In genomic region chr19:1884291-1884718, GRCh38 we compare ENCODE assay signal across 8 cellular contexts. TPM values are rescaled to one million over a fixed set of nuclear protein-coding genes. Genes with fewer than 3 reads are reported as not detected.
DNase-seq lines count a peak whose midpoint lies in the region; ATAC-seq and TF ChIP-seq lines count a peak whose summit lies in the region.

No MANE protein-coding gene starts in this region.

- H3K27me3 ChIP-seq in Panc1 (ENCODE audit: control insufficient read depth, insufficient read depth, low read length) = no peaks in the 10 kb centered on the region
- H3K27me3 ChIP-seq in colonic mucosa = no peaks in the 10 kb centered on the region

- peak overlapping the region; percentile 77 for H3K27ac ChIP-seq in Panc1 (ENCODE audit: low read length)
- H3K27ac ChIP-seq in colonic mucosa = peak overlapping the region; percentile 82

- no peaks in the 10 kb centered on the region for H3K27me3 Mint-ChIP-seq in natural killer cell treated with Interleukin-12 subunit alpha and Interleukin-12 subunit beta and Interleukin-15 and Interleukin-18, amount 100 ng/mL, for 72 hours

- CTCF ChIA-PET in Panc1 (lab: Charles Lee) = no interaction called here

- DNase-seq in CD1c-positive myeloid dendritic cell (ENCODE audit: extremely low spot score) (peak; percentile 10), Panc1 (ENCODE audit: low read depth, low spot score) (no peak), colonic mucosa (peak; percentile 57), mucosa of gallbladder (ENCODE audit: low spot score) (no peak), DMS 273 treated with DMSO at 0.1 percent for 48 hours (lab: John Stamatoyannopoulos, UW) (no peak), GM19240 (ENCODE audit: insufficient read length, low spot score) (no peak)
- no peak for DNase-seq in natural killer cell treated with Interleukin-12 subunit alpha and Interleukin-12 subunit beta and Interleukin-15 and Interleukin-18, amount 100 ng/mL, for 72 hours (ENCODE audit: low spot score)

- peaks cover 28 to 35% of the 10 kb centered on the region in 2 donors for H3K4me1 Mint-ChIP-seq in natural killer cell treated with Interleukin-12 subunit alpha and Interleukin-12 subunit beta and Interleukin-15 and Interleukin-18, amount 100 ng/mL, for 72 hours (ENCODE audit: low read depth in 2 of 2)

- intact Hi-C loops in Panc1 (cut with micrococcal nuclease; ENCODE audit: unreplicated experiment) (no loop called here), colonic mucosa (cut with DNase I) (no loop called here)

- peak overlapping the region; percentile 94 to 100 for H3K27ac Mint-ChIP-seq in natural killer cell treated with Interleukin-12 subunit alpha and Interleukin-12 subunit beta and Interleukin-15 and Interleukin-18, amount 100 ng/mL, for 72 hours

- no peak for TF ChIP-seq CTCF in Panc1 (IDR thresholded peaks at IDR 0.05)
- TF ChIP-seq CTCF in colonic mucosa (IDR thresholded peaks at IDR 0.05) = no peak

- in situ Hi-C loops in Panc1 (cut with HindIII; ENCODE audit: low pct_unique_long_range_greater_than_20kb, low sequenced_read_pairs) = no loop called here

- H3K9me3 ChIP-seq in Panc1 (ENCODE audit: control insufficient read depth, insufficient read depth, low read depth, low read length) (no peaks in the 10 kb centered on the region), colonic mucosa (no peaks in the 10 kb centered on the region)

- peaks cover 12% of the 10 kb centered on the region for H3K36me3 Mint-ChIP-seq in natural killer cell treated with Interleukin-12 subunit alpha and Interleukin-12 subunit beta and Interleukin-15 and Interleukin-18, amount 100 ng/mL, for 72 hours

- H3K36me3 ChIP-seq in Panc1 (ENCODE audit: control insufficient read depth, insufficient read depth, low read length) (peaks cover 4% of the 10 kb centered on the region; the same call in 1 of the 2 replicates), colonic mucosa (no peaks in the 10 kb centered on the region)

- ATAC-seq in Panc1 (no peak), GM21423 (IDR thresholded peaks at IDR 0.05; ENCODE audit: unreplicated experiment) (no peak)
- no peak for ATAC-seq in natural killer cell treated with Interleukin-12 subunit alpha and Interleukin-12 subunit beta and Interleukin-15 and Interleukin-18, amount 100 ng/mL, for 72 hours

- H3K4me1 ChIP-seq in Panc1 (ENCODE audit: control insufficient read depth, insufficient read depth, low read length) = peaks cover 22% of the 10 kb centered on the region
- H3K4me1 ChIP-seq in colonic mucosa = peaks cover 10% of the 10 kb centered on the region

- H3K4me3 Mint-ChIP-seq in natural killer cell treated with Interleukin-12 subunit alpha and Interleukin-12 subunit beta and Interleukin-15 and Interleukin-18, amount 100 ng/mL, for 72 hours = peak overlapping the region; percentile 98

- H3K9me3 Mint-ChIP-seq in natural killer cell treated with Interleukin-12 subunit alpha and Interleukin-12 subunit beta and Interleukin-15 and Interleukin-18, amount 100 ng/mL, for 72 hours = no peaks in the 10 kb centered on the region

- H3K4me3 ChIP-seq in Panc1 (ENCODE audit: low read depth in 2 of 2, low read length in 2 of 2) (peak overlapping the region; percentile 76 to 82), colonic mucosa (peak overlapping the region; percentile 95)

- no TSS peak for BruUV-seq in Panc1 (replicated peaks; lab: Mats Ljungman, UMichigan)

- POLR2A ChIA-PET in Panc1 (lab: Charles Lee) = no interaction called here

- peak overlapping the region; percentile 94 to 95 for H3K9ac ChIP-seq in colonic mucosa (ENCODE audit: low read depth in 2 of 2, low read length in 2 of 2)

RNA-seq across cellular contexts. Expression of gene ABHD17A, which starts 1.0 kb away (rescaled TPM):
- 57.1 TPM for total RNA-seq in Panc1 (2021; ENCODE audit: unreplicated experiment)
- polyA plus RNA-seq in Panc1 (2012; ENCODE audit: insufficient read length) = 92.3 TPM
- total RNA-seq in colonic mucosa = 10 to 100 TPM; 53.3 to 78.5 TPM
- 100 to 1,000 TPM; 127 to 132 TPM for total RNA-seq in natural killer cell treated with Interleukin-12 subunit alpha and Interleukin-12 subunit beta and Interleukin-15 and Interleukin-18, amount 100 ng/mL, for 72 hours
- total RNA-seq in mucosa of gallbladder = 85.2 TPM

RNA-seq across cellular contexts. Expression of gene ADAT3, which starts 20.9 kb away (rescaled TPM):
- total RNA-seq in Panc1 (2021; ENCODE audit: unreplicated experiment) = 8.9 TPM
- polyA plus RNA-seq in Panc1 (2012; ENCODE audit: insufficient read length) = 8.5 TPM
- total RNA-seq in colonic mucosa = 10 to 100 TPM; 14.2 to 24.7 TPM
- total RNA-seq in natural killer cell treated with Interleukin-12 subunit alpha and Interleukin-12 subunit beta and Interleukin-15 and Interleukin-18, amount 100 ng/mL, for 72 hours = 10 to 100 TPM in 1 of 2 donors, 1 to 10 TPM in 1; 7.5 to 13.3 TPM
- total RNA-seq in mucosa of gallbladder = 10.6 TPM

RNA-seq across cellular contexts. Expression of gene SCAMP4, which starts 20.9 kb away (rescaled TPM):
- 98.4 TPM for total RNA-seq in Panc1 (2021; ENCODE audit: unreplicated experiment)
- 94.3 TPM for polyA plus RNA-seq in Panc1 (2012; ENCODE audit: insufficient read length)
- total RNA-seq in colonic mucosa = 10 to 100 TPM; 57.4 to 91.8 TPM
- total RNA-seq in natural killer cell treated with Interleukin-12 subunit alpha and Interleukin-12 subunit beta and Interleukin-15 and Interleukin-18, amount 100 ng/mL, for 72 hours = 10 to 100 TPM; 34.8 to 66.2 TPM
- total RNA-seq in mucosa of gallbladder = 89.3 TPM

RNA-seq across cellular contexts. Expression of gene KLF16, which starts 20.9 kb away (rescaled TPM):
- 79.3 TPM for total RNA-seq in Panc1 (2021; ENCODE audit: unreplicated experiment)
- 74.5 TPM for polyA plus RNA-seq in Panc1 (2012; ENCODE audit: insufficient read length)
- total RNA-seq in colonic mucosa = 10 to 100 TPM; 31.1 to 34.8 TPM
- total RNA-seq in natural killer cell treated with Interleukin-12 subunit alpha and Interleukin-12 subunit beta and Interleukin-15 and Interleukin-18, amount 100 ng/mL, for 72 hours = 10 to 100 TPM; 18.0 to 49.8 TPM
- 23.2 TPM for total RNA-seq in mucosa of gallbladder

RNA-seq across cellular contexts. Expression of gene REXO1, which starts 36.0 kb away (rescaled TPM):
- total RNA-seq in Panc1 (2021; ENCODE audit: unreplicated experiment) (52.1 TPM), colonic mucosa (10 to 100 TPM; 42.0 to 51.7 TPM), mucosa of gallbladder (39.2 TPM)
- 66.2 TPM for polyA plus RNA-seq in Panc1 (2012; ENCODE audit: insufficient read length)
- 100 to 1,000 TPM in 1 of 2 donors, 10 to 100 TPM in 1; 69.1 to 103 TPM for total RNA-seq in natural killer cell treated with Interleukin-12 subunit alpha and Interleukin-12 subunit beta and Interleukin-15 and Interleukin-18, amount 100 ng/mL, for 72 hours

Comparison
In these comparisons a context has a peak if more than half of its experiments do, and no peak if none do; other contexts are left out.
1. DNase-seq: peak in CD1c-positive myeloid dendritic cell (single experiment) and colonic mucosa (single experiment); none in Panc1 (single experiment), natural killer cell treated with Interleukin-12 subunit alpha and Interleukin-12 subunit beta and Interleukin-15 and Interleukin-18, amount 100 ng/mL, for 72 hours (single experiment), mucosa of gallbladder (single experiment), DMS 273 treated with DMSO at 0.1 percent for 48 hours (single experiment) and GM19240 (single experiment).